In genomic region chr12:13148532-13148847, GRCh38 we compare ENCODE assay signal across 29 cellular contexts. TPM values are rescaled to one million over a fixed set of nuclear protein-coding genes. Genes with fewer than 3 reads are reported as not detected.
DNase-seq lines count a peak whose midpoint lies in the region; ATAC-seq and TF ChIP-seq lines count a peak whose summit lies in the region.
"Had no signal": no experiment of that assay in that cellular context is flagged by ENCODE, and none has a peak within 500 bp of the region (broad histone marks: within the 10 kb centered on the region; RNA-seq: fewer than 3 reads in every experiment).

No MANE protein-coding gene starts in this region.

- H3K4me3 Mint-ChIP-seq in nephron (no peak overlapping the region), type B pancreatic cell (peak overlapping the region; percentile 26)
- H3K4me3 Mint-ChIP-seq: activated CD4-positive, alpha-beta memory T cell treated with anti-CD3 and anti-CD28 coated beads for 36 hours; activated naive CD4-positive, alpha-beta T cell treated with anti-CD3 and anti-CD28 coated beads, Interleukin-2, amount 50 U/mL, for 24 hours; natural killer cell treated with Interleukin-12 subunit alpha and Interleukin-12 subunit beta and Interleukin-15 and Interleukin-18, amount 100 ng/mL, for 72 hours; T-helper 2 cell treated with Interferon-gamma antibody and Interleukin-4, amounts not matched to agents 5 μg/mL and 100 μg/mL, for 36 hours had no signal

- ATAC-seq in heart right ventricle (no peak), GM18873 (IDR thresholded peaks at IDR 0.05; ENCODE audit: low FRiP score, unreplicated experiment) (no peak), HG03457 (IDR thresholded peaks at IDR 0.05; ENCODE audit: unreplicated experiment) (no peak)
- ATAC-seq: GM12878; natural killer cell treated with Interleukin-12 subunit alpha and Interleukin-12 subunit beta and Interleukin-15 and Interleukin-18, amount 100 ng/mL, for 72 hours had no signal

- H3K9me3 Mint-ChIP-seq in nephron = peaks cover 3% of the 10 kb centered on the region
- peaks cover 5% of the 10 kb centered on the region for H3K9me3 Mint-ChIP-seq in type B pancreatic cell
- H3K9me3 Mint-ChIP-seq: activated CD4-positive, alpha-beta memory T cell treated with anti-CD3 and anti-CD28 coated beads for 36 hours; activated naive CD4-positive, alpha-beta T cell treated with anti-CD3 and anti-CD28 coated beads, Interleukin-2, amount 50 U/mL, for 24 hours; natural killer cell treated with Interleukin-12 subunit alpha and Interleukin-12 subunit beta and Interleukin-15 and Interleukin-18, amount 100 ng/mL, for 72 hours; T-helper 2 cell treated with Interferon-gamma antibody and Interleukin-4, amounts not matched to agents 5 μg/mL and 100 μg/mL, for 36 hours had no signal

- intact Hi-C loops in adrenal gland (cut with DNase I) = no loop called here
- intact Hi-C loops in heart right ventricle (cut with DNase I) = loop anchor here in 2 of 10 donors (5.0 to 10.0 kb wide), 2 partner anchors 46 kb away; partner anchors contain the start of genes EMP1 (in 1 of the 2) and GSG1 (in 1 of the 2)

- TF ChIP-seq CTCF in adrenal gland (IDR thresholded peaks at IDR 0.05) = no peak
- TF ChIP-seq CTCF in heart right ventricle (IDR thresholded peaks at IDR 0.05) = no peak
- no peak for TF ChIP-seq CTCF in nephron (IDR thresholded peaks at IDR 0.05; ENCODE audit: unreplicated experiment in 3 of 3)
- no peak for TF ChIP-seq CTCF in type B pancreatic cell (conservative IDR thresholded peaks at IDR 0.05)

- H3K27me3 Mint-ChIP-seq in nephron (ENCODE audit: low read depth) (peaks cover 3% of the 10 kb centered on the region), type B pancreatic cell (no peaks in the 10 kb centered on the region)
- H3K27me3 Mint-ChIP-seq: activated naive CD4-positive, alpha-beta T cell treated with anti-CD3 and anti-CD28 coated beads, Interleukin-2, amount 50 U/mL, for 24 hours had no signal

- H3K36me3 ChIP-seq in adrenal gland (replicated peaks in 1 of 2) = no peaks in the 10 kb centered on the region
- H3K36me3 ChIP-seq in heart right ventricle = no peaks in the 10 kb centered on the region
- H3K36me3 ChIP-seq: BLaER1 had no signal

- DNase-seq in adrenal gland (peak in 1 of 7 donors; percentile 45), heart right ventricle (no peak), type B pancreatic cell (ENCODE audit: extremely low spot score, unreplicated experiment) (no peak), NCI-H2171 (lab: John Stamatoyannopoulos, UW) (no peak)
- no peak for DNase-seq in activated T-cell treated with anti-CD3 and anti-CD28 coated beads, Interleukin-2, amount 50 U/mL, for 48 hours
- DNase-seq: activated CD4-positive, alpha-beta memory T cell treated with anti-CD3 and anti-CD28 coated beads for 36 hours; activated CD4-positive, CD25-positive, alpha-beta regulatory T cell treated with anti-CD3 and anti-CD28 coated beads, Interleukin-2, amount 50 U/mL, for 72 hours; activated CD8-positive, alpha-beta memory T cell treated with anti-CD3 and anti-CD28 coated beads, Interleukin-2, amount 50 U/mL, for 48 hours; caudate nucleus; effector memory CD4-positive, alpha-beta T cell; KG1; MM.1S; NCI-H1417; NCI-H2081; NCI-H2227 treated with DMSO at 0.1 percent for 48 hours; NCI-H526 treated with DMSO at 0.1 percent for 48 hours; stimulated activated CD4-positive, alpha-beta T cell treated with anti-CD3 and anti-CD28 coated beads, Interleukin-2, amount 100 ng/mL, for 48 hours had no signal

- H3K27me3 ChIP-seq in adrenal gland (no peaks in the 10 kb centered on the region), heart right ventricle (no peaks in the 10 kb centered on the region)
- H3K27me3 ChIP-seq: BLaER1 had no signal

- 70 to 84% (median 74%) methylated on average over 3 of the region's 3 CpGs for WGBS in adrenal gland, 4 donors
- WGBS in heart right ventricle, 2 donors = 80 to 83% methylated on average over 3 of the region's 3 CpGs

- H3K4me3 ChIP-seq in adrenal gland (no peak overlapping the region), heart right ventricle (no peak overlapping the region)
- H3K4me3 ChIP-seq: BLaER1, coronary artery, GM12878 had no signal

- H3K36me3 Mint-ChIP-seq in nephron (ENCODE audit: low read depth) (no peaks in the 10 kb centered on the region), type B pancreatic cell (peaks cover 14% of the 10 kb centered on the region)
- H3K36me3 Mint-ChIP-seq: activated naive CD4-positive, alpha-beta T cell treated with anti-CD3 and anti-CD28 coated beads, Interleukin-2, amount 50 U/mL, for 24 hours; natural killer cell treated with Interleukin-12 subunit alpha and Interleukin-12 subunit beta and Interleukin-15 and Interleukin-18, amount 100 ng/mL, for 72 hours had no signal

- H3K4me1 ChIP-seq in adrenal gland (replicated peaks in 1 of 2) = no peaks in the 10 kb centered on the region
- peaks cover 0 to 61% (median 31%) of the 10 kb centered on the region in 9 donors for H3K4me1 ChIP-seq in heart right ventricle

- H3K27ac ChIP-seq in adrenal gland (peak overlapping the region in 3 of 5 donors; percentile 3 to 42 (median 17)), heart right ventricle (peak overlapping the region in 7 of 10 donors; percentile 22 to 66 (median 52))
- H3K27ac ChIP-seq: BLaER1 had no signal

- TF ChIP-seq POLR2A in adrenal gland (IDR thresholded peaks at IDR 0.05) = no peak

- H3K9me3 ChIP-seq in adrenal gland (replicated peaks in 1 of 3) (no peaks in the 10 kb centered on the region), heart right ventricle (peaks cover 0 to 9% (median 0%) of the 10 kb centered on the region in 11 donors)
- H3K9me3 ChIP-seq: BLaER1 had no signal

- H3K4me1 Mint-ChIP-seq in nephron (peaks cover 35% of the 10 kb centered on the region), type B pancreatic cell (ENCODE audit: unreplicated experiment) (peaks cover 22% of the 10 kb centered on the region)

- H3K27ac Mint-ChIP-seq in nephron = peak overlapping the region; percentile 31 to 73 (median 55)
- peak overlapping the region; percentile 87 for H3K27ac Mint-ChIP-seq in type B pancreatic cell
- H3K27ac Mint-ChIP-seq: activated CD4-positive, alpha-beta memory T cell treated with anti-CD3 and anti-CD28 coated beads for 36 hours; activated naive CD4-positive, alpha-beta T cell treated with anti-CD3 and anti-CD28 coated beads, Interleukin-2, amount 50 U/mL, for 24 hours; natural killer cell treated with Interleukin-12 subunit alpha and Interleukin-12 subunit beta and Interleukin-15 and Interleukin-18, amount 100 ng/mL, for 72 hours; T-helper 2 cell treated with Interferon-gamma antibody and Interleukin-4, amounts not matched to agents 5 μg/mL and 100 μg/mL, for 36 hours had no signal

RNA-seq across cellular contexts. Expression of gene GSG1, which starts 45.0 kb away (rescaled TPM):
- total RNA-seq in adrenal gland (not detected), heart right ventricle (not detected), type B pancreatic cell (ENCODE audit: low replicate concordance) (0.36 and 2.0 TPM in 2 replicates)
- polyA plus RNA-seq in adrenal gland (not detected), heart right ventricle (not detected)
- total RNA-seq: activated CD4-positive, alpha-beta memory T cell treated with anti-CD3 and anti-CD28 coated beads for 36 hours; GM12878; kidney epithelial cell; lung microvascular endothelial cell; natural killer cell treated with Interleukin-12 subunit alpha and Interleukin-12 subunit beta and Interleukin-15 and Interleukin-18, amount 100 ng/mL, for 72 hours; ureter had no signal
- polyA plus RNA-seq: GM12878 had no signal

RNA-seq across cellular contexts. Expression of gene EMP1, which starts 48.0 kb away (rescaled TPM):
- total RNA-seq in adrenal gland = 100 to 1,000 TPM in 2 of 8 donors, 10 to 100 TPM in 6; 50.6 to 129 (median 76.1) TPM
- polyA plus RNA-seq in adrenal gland = 10 to 100 TPM; 21.2 to 61.4 (median 27.9) TPM
- total RNA-seq in heart right ventricle = 100 to 1,000 TPM in 4 of 10 donors, 10 to 100 TPM in 6; 74.6 to 403 (median 98.5) TPM
- 10 to 100 TPM; 46.2 to 55.5 TPM for polyA plus RNA-seq in heart right ventricle
- total RNA-seq in type B pancreatic cell (ENCODE audit: low replicate concordance) = 340 and 2,561 TPM in 2 replicates
